ENCODE assay signal across 17 cellular contexts in genomic region chr16:4709481-4709880, GRCh38. TPM values are rescaled to one million over a fixed set of nuclear protein-coding genes. Genes with fewer than 3 reads are reported as not detected.
"Had no signal": no experiment of that assay in that cellular context is flagged by ENCODE, and none has a peak within 500 bp of the region (broad histone marks: within the 10 kb centered on the region; RNA-seq: fewer than 3 reads in every experiment).

No MANE protein-coding gene starts in this region.

- H3K9me3 ChIP-seq: esophagus muscularis mucosa, thyroid gland had no signal

- DNase-seq: activated CD4-positive, alpha-beta T cell treated with anti-CD3 and anti-CD28 coated beads for 36 hours; activated CD4-positive, alpha-beta T cell treated with anti-CD3 and anti-CD28 coated beads, Interleukin-2, amount 50 U/mL, for 48 hours; activated naive CD4-positive, alpha-beta T cell treated with Interleukin-2 at 50 U/mL for 16 hours; activated naive CD8-positive, alpha-beta T cell treated with anti-CD3 and anti-CD28 coated beads, Interleukin-2, amount 10 ng/mL, durations not matched to agents 7 days and 5 days; aorta; effector CD4-positive, alpha-beta T cell; hypothalamus; midbrain; nephron progenitor cell; nucleus accumbens; stimulated activated CD8-positive, alpha-beta memory T cell treated with anti-CD3 and anti-CD28 coated beads, Interleukin-4, amount 100 ng/mL, for 48 hours; stimulated activated naive CD4-positive, alpha-beta T cell treated with Interleukin-2 at 50 U/mL for 16 hours; thyroid gland had no signal

- H3K4me3 ChIP-seq: esophagus muscularis mucosa, lung, thyroid gland had no signal

- H3K27me3 ChIP-seq: esophagus muscularis mucosa, thyroid gland had no signal

- H3K27ac ChIP-seq: esophagus muscularis mucosa, thyroid gland had no signal

- ATAC-seq: activated CD4-positive, alpha-beta T cell treated with anti-CD3 and anti-CD28 coated beads for 36 hours; activated T-helper 17 cell treated with anti-CD3 and anti-CD28 coated beads, Interleukin-2, amount 50 U/mL, for 72 hours; WTC11 had no signal

- H3K4me1 ChIP-seq: esophagus muscularis mucosa, thyroid gland had no signal

RNA-seq across cellular contexts. Expression of gene DNAAF8, which starts 24.9 kb away (rescaled TPM):
- total RNA-seq: activated T-helper 17 cell treated with anti-CD3 and anti-CD28 coated beads, Interleukin-2, amount 50 U/mL, for 72 hours had no signal
